ENCODE assay signal across 23 cellular contexts in genomic region chr4:145248971-145249370, GRCh38.
DNase-seq lines count a peak whose midpoint lies in the region; ATAC-seq and TF ChIP-seq lines count a peak whose summit lies in the region.
"Had no signal": no experiment of that assay in that cellular context is flagged by ENCODE, and none has a peak within 500 bp of the region (broad histone marks: within the 10 kb centered on the region; RNA-seq: fewer than 3 reads in every experiment).

No MANE protein-coding gene starts in this region.

- H3K27ac ChIP-seq in GM23338 (ENCODE audit: low read depth): no peak overlapping the region
- H3K27ac ChIP-seq in smooth muscle cell (ENCODE audit: low read depth): no peak overlapping the region
- no peak overlapping the region for H3K27ac ChIP-seq in CD4-positive, alpha-beta T cell (ENCODE audit: low read depth, low read length)
- H3K27ac ChIP-seq: 22Rv1; A549; BLaER1 treated with 17β-estradiol and CSF1 and Interleukin-3, amounts not matched to agents 10 nM and 100 nM; C4-2B had no signal

- H3K27ac Mint-ChIP-seq in GM23338: no peak overlapping the region
- no peak overlapping the region for H3K27ac Mint-ChIP-seq in CD4-positive, alpha-beta T cell
- H3K27ac Mint-ChIP-seq: B cell; CD4-positive, alpha-beta memory T cell; CD8-positive, alpha-beta memory T cell had no signal

- no peaks in the 10 kb centered on the region for H3K4me1 ChIP-seq in GM23338 (ENCODE audit: insufficient read depth)
- H3K4me1 ChIP-seq in smooth muscle cell (ENCODE audit: low read depth): no peaks in the 10 kb centered on the region
- H3K4me1 ChIP-seq: A549; BLaER1 treated with 17β-estradiol and CSF1 and Interleukin-3, amounts not matched to agents 10 nM and 100 nM had no signal

- H3F3A ChIP-seq in GM23338 (replicated peaks; ENCODE audit: low read depth): no peaks in the 10 kb centered on the region
- H3F3A ChIP-seq in smooth muscle cell (ENCODE audit: low read depth): no peaks in the 10 kb centered on the region

- H3K27me3 ChIP-seq in GM23338 (ENCODE audit: insufficient read depth) (no peaks in the 10 kb centered on the region), smooth muscle cell (ENCODE audit: low read depth) (no peaks in the 10 kb centered on the region)
- H3K27me3 ChIP-seq in CD4-positive, alpha-beta T cell (ENCODE audit: control insufficient read depth, insufficient read depth, low read length): peaks cover 4% of the 10 kb centered on the region
- H3K27me3 ChIP-seq: BLaER1 treated with 17β-estradiol and CSF1 and Interleukin-3, amounts not matched to agents 10 nM and 100 nM had no signal

- POLR2A ChIA-PET in CD4-positive, alpha-beta T cell (lab: Charles Lee): no interaction called here

- intact Hi-C loops in head of caudate nucleus (cut with DNase I): no loop called here
- intact Hi-C loops in CD4-positive, alpha-beta T cell (cut with DNase I, micrococcal nuclease): no loop called here

- H3K4me3 Mint-ChIP-seq in GM23338: no peak overlapping the region
- H3K4me3 Mint-ChIP-seq in CD4-positive, alpha-beta T cell: no peak overlapping the region
- H3K4me3 Mint-ChIP-seq: B cell; CD4-positive, alpha-beta memory T cell; CD8-positive, alpha-beta memory T cell had no signal

- ATAC-seq in GM23338: no peak
- ATAC-seq in CD4-positive, alpha-beta T cell (ENCODE audit: poor library complexity): no peak
- ATAC-seq: A549, GM12878 had no signal

- H3K9me2 ChIP-seq in GM23338 (ENCODE audit: insufficient read depth): no peaks in the 10 kb centered on the region

- WGBS in smooth muscle cell (ENCODE audit: low lambda C conversion rate): 87% methylated on average over 2 of the region's 2 CpGs

- H3K36me3 Mint-ChIP-seq in GM23338 (ENCODE audit: low read depth): no peaks in the 10 kb centered on the region
- no peaks in the 10 kb centered on the region for H3K36me3 Mint-ChIP-seq in CD4-positive, alpha-beta T cell (ENCODE audit: low read depth)
- H3K36me3 Mint-ChIP-seq: CD4-positive, alpha-beta memory T cell; CD8-positive, alpha-beta memory T cell had no signal

- no peak overlapping the region for H3K9ac ChIP-seq in smooth muscle cell (ENCODE audit: low read depth)
- H3K9ac ChIP-seq: BLaER1 treated with 17β-estradiol and CSF1 and Interleukin-3, amounts not matched to agents 10 nM and 100 nM had no signal

- no peak overlapping the region for H3K4me2 ChIP-seq in GM23338
- H3K4me2 ChIP-seq in smooth muscle cell: no peak overlapping the region
- H3K4me2 ChIP-seq: A549; BLaER1 treated with 17β-estradiol and CSF1 and Interleukin-3, amounts not matched to agents 10 nM and 100 nM had no signal

- H3K9me3 Mint-ChIP-seq in GM23338: no peaks in the 10 kb centered on the region
- H3K9me3 Mint-ChIP-seq in CD4-positive, alpha-beta T cell: no peaks in the 10 kb centered on the region
- H3K9me3 Mint-ChIP-seq: CD4-positive, alpha-beta memory T cell; CD8-positive, alpha-beta memory T cell had no signal

- TF ChIP-seq CTCF in GM23338 (conservative IDR thresholded peaks at IDR 0.05; ENCODE audit: low read depth in 2 of 2) (no peak), smooth muscle cell (IDR thresholded peaks at IDR 0.05; ENCODE audit: borderline replicate concordance, insufficient read depth, poor library complexity, severe bottlenecking) (no peak)
- TF ChIP-seq CTCF in CD4-positive, alpha-beta T cell (IDR thresholded peaks at IDR 0.05): no peak

- no peak for DNase-seq in GM23338 (ENCODE audit: low spot score)
- peak in 29 of 42 donors; percentile 5 to 72 (median 38) for DNase-seq in head of caudate nucleus
- no peak for DNase-seq in smooth muscle cell (lab: John Stamatoyannopoulos, UW; ENCODE audit: unreplicated experiment)
- DNase-seq in CD4-positive, alpha-beta T cell: no peak
- DNase-seq in pons (ENCODE audit: low spot score): no peak
- no peak for DNase-seq in LoVo (ENCODE audit: low spot score)
- DNase-seq: AML-193; CD4-positive, alpha-beta memory T cell; CD8-positive, alpha-beta memory T cell; COR-L47; DMS 273 treated with DMSO at 0.1 percent for 48 hours; DMS153; DMS53; DMS79; DND-41; EL; GDM1 had no signal

- peaks cover 3% of the 10 kb centered on the region for H3K27me3 Mint-ChIP-seq in GM23338 (ENCODE audit: insufficient read depth, low read depth, poor library complexity)
- H3K27me3 Mint-ChIP-seq in CD4-positive, alpha-beta T cell: peaks cover 8% of the 10 kb centered on the region

- H3K4me1 Mint-ChIP-seq in GM23338: peaks cover 8% of the 10 kb centered on the region; the same call in 2 of the 3 replicates
- H3K4me1 Mint-ChIP-seq in CD4-positive, alpha-beta T cell (ENCODE audit: low read depth): no peaks in the 10 kb centered on the region
- H3K4me1 Mint-ChIP-seq: B cell; CD4-positive, alpha-beta memory T cell; CD8-positive, alpha-beta memory T cell had no signal

- H3K4me3 ChIP-seq in GM23338 (no peak overlapping the region), smooth muscle cell (no peak overlapping the region)
- H3K4me3 ChIP-seq: A549; BLaER1 treated with 17β-estradiol and CSF1 and Interleukin-3, amounts not matched to agents 10 nM and 100 nM; GM12878 had no signal

- H3K36me3 ChIP-seq in GM23338 (ENCODE audit: insufficient read depth) (no peaks in the 10 kb centered on the region), smooth muscle cell (ENCODE audit: low read depth) (no peaks in the 10 kb centered on the region)
- H3K36me3 ChIP-seq: BLaER1 treated with 17β-estradiol and CSF1 and Interleukin-3, amounts not matched to agents 10 nM and 100 nM had no signal

- no peaks in the 10 kb centered on the region for H3K9me3 ChIP-seq in smooth muscle cell (replicated peaks; ENCODE audit: low read depth)
- H3K9me3 ChIP-seq in CD4-positive, alpha-beta T cell (ENCODE audit: control insufficient read depth, low read length): no peaks in the 10 kb centered on the region
- H3K9me3 ChIP-seq: A549 had no signal

- CTCF ChIA-PET in CD4-positive, alpha-beta T cell (lab: Charles Lee): no interaction called here

- H4K20me1 ChIP-seq in GM23338 (replicated peaks; ENCODE audit: insufficient read depth): no peaks in the 10 kb centered on the region
- no peaks in the 10 kb centered on the region for H4K20me1 ChIP-seq in smooth muscle cell (ENCODE audit: low read depth)
- H4K20me1 ChIP-seq: BLaER1 treated with 17β-estradiol and CSF1 and Interleukin-3, amounts not matched to agents 10 nM and 100 nM had no signal

- H3K79me2 ChIP-seq in GM23338 (replicated peaks; ENCODE audit: insufficient read depth): no peaks in the 10 kb centered on the region
- H3K79me2 ChIP-seq in smooth muscle cell (ENCODE audit: low read depth): no peaks in the 10 kb centered on the region

- peak overlapping the region; percentile 56; the same call in 1 of the 2 replicates for H2AFZ ChIP-seq in GM23338
- H2AFZ ChIP-seq in smooth muscle cell (ENCODE audit: low read depth): peak overlapping the region; percentile 57

TF ChIP-seq in GM23338, 12 proteins besides CTCF, POLR2A, EP300 and RAD21 (continues in another document):
- TF ChIP-seq, protein P1, sequence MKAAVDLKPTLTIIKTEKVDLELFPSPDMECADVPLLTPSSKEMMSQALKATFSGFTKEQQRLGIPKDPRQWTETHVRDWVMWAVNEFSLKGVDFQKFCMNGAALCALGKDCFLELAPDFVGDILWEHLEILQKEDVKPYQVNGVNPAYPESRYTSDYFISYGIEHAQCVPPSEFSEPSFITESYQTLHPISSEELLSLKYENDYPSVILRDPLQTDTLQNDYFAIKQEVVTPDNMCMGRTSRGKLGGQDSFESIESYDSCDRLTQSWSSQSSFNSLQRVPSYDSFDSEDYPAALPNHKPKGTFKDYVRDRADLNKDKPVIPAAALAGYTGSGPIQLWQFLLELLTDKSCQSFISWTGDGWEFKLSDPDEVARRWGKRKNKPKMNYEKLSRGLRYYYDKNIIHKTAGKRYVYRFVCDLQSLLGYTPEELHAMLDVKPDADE (IDR thresholded peaks at IDR 0.05): no peak

Comparison
In these comparisons a context has a peak if more than half of its experiments do, and no peak if none do; other contexts are left out.
1. DNase-seq: peak in head of caudate nucleus (29 of 42); none in GM23338 (single experiment), smooth muscle cell (single experiment), CD4-positive, alpha-beta T cell (0 of 10), pons (single experiment) and LoVo (single experiment).